1 cellular context compared by ENCODE assay signal in the genomic region with DNA sequence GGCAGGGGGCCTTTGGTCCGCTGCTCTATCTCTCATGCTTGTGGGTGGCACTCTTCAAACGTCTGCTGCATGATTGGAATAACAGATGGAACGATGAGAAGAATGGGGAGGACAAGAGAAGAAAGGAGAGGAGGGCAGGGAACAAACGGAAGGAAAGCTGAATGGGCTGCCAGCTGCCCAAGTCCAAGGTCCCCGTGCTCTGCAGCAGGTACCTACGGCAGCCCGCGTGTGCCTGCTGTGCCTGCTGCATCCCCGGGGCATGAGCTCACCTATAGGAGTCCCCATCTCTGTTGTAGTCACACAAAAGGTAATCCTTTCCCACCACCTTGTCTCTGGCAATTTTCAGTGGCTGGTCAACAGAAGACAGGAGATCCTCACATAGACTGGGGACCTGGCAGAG.
TF ChIP-seq lines count a peak whose summit lies in the region.

No MANE protein-coding gene starts in this region.

TF ChIP-seq in K562, 482 proteins besides CTCF, POLR2A, EP300 and RAD21 (continued from another document):
- TF ChIP-seq, protein P1, sequence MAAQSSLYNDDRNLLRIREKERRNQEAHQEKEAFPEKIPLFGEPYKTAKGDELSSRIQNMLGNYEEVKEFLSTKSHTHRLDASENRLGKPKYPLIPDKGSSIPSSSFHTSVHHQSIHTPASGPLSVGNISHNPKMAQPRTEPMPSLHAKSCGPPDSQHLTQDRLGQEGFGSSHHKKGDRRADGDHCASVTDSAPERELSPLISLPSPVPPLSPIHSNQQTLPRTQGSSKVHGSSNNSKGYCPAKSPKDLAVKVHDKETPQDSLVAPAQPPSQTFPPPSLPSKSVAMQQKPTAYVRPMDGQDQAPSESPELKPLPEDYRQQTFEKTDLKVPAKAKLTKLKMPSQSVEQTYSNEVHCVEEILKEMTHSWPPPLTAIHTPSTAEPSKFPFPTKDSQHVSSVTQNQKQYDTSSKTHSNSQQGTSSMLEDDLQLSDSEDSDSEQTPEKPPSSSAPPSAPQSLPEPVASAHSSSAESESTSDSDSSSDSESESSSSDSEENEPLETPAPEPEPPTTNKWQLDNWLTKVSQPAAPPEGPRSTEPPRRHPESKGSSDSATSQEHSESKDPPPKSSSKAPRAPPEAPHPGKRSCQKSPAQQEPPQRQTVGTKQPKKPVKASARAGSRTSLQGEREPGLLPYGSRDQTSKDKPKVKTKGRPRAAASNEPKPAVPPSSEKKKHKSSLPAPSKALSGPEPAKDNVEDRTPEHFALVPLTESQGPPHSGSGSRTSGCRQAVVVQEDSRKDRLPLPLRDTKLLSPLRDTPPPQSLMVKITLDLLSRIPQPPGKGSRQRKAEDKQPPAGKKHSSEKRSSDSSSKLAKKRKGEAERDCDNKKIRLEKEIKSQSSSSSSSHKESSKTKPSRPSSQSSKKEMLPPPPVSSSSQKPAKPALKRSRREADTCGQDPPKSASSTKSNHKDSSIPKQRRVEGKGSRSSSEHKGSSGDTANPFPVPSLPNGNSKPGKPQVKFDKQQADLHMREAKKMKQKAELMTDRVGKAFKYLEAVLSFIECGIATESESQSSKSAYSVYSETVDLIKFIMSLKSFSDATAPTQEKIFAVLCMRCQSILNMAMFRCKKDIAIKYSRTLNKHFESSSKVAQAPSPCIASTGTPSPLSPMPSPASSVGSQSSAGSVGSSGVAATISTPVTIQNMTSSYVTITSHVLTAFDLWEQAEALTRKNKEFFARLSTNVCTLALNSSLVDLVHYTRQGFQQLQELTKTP (IDR thresholded peaks at IDR 0.05; ENCODE audit: low read depth in 1 of 2, partially characterized antibody in 2 of 2), result no peak
- TF ChIP-seq ZNF274 (IDR thresholded peaks at IDR 0.05; ENCODE audit: borderline replicate concordance, low read depth, low read length), result no peak
- TF ChIP-seq ZNF146 (CRISPR knock-in tag; IDR thresholded peaks at IDR 0.05; ENCODE audit: unreplicated experiment), result no peak
- no peak for TF ChIP-seq XRCC4 (IDR thresholded peaks at IDR 0.05; ENCODE audit: extremely low read depth, insufficient read depth, insufficient read length)
TF ChIP-seq in K562: peak in this region for 1.
